In genomic region chr2:237464757-237465391, GRCh38 we compare ENCODE assay signal across 17 cellular contexts. TPM values are rescaled to one million over a fixed set of nuclear protein-coding genes. Genes with fewer than 3 reads are reported as not detected.
DNase-seq lines count a peak whose midpoint lies in the region; FAIRE-seq and TF ChIP-seq lines count a peak whose summit lies in the region.
"Had no signal": no experiment of that assay in that cellular context is flagged by ENCODE, and none has a peak within 500 bp of the region (broad histone marks: within the 10 kb centered on the region; RNA-seq: fewer than 3 reads in every experiment).

No MANE protein-coding gene starts in this region.

- H3K4me3 ChIP-seq in bronchial epithelial cell (ENCODE audit: low read depth, low read length) (no peak overlapping the region), trophoblast cell (ENCODE audit: low read depth, low read length) (peak overlapping the region; percentile 39), right atrium auricular region (no peak overlapping the region)
- H3K4me3 ChIP-seq: body of pancreas, hepatocyte had no signal

- H3K4ac ChIP-seq in trophoblast cell (ENCODE audit: low read depth, low read length) = no peak overlapping the region

- no peak overlapping the region for H3K14ac ChIP-seq in trophoblast cell (ENCODE audit: low read length)

- peak; percentile 89 for FAIRE-seq in bronchial epithelial cell (lab: Jason Lieb, UNC)
- FAIRE-seq: GM18507, kidney had no signal

- DNase-seq in ELR (ENCODE audit: low read depth) = peak; percentile 74
- DNase-seq in OCI-M1 (lab: John Stamatoyannopoulos, UW) = peak; percentile 4
- DNase-seq in bronchial epithelial cell (ENCODE audit: low read depth) = no peak
- no peak for DNase-seq in trophoblast cell
- no peak for DNase-seq in central memory CD4-positive, alpha-beta T cell
- DNase-seq in NK-92 (lab: John Stamatoyannopoulos, UW; ENCODE audit: unreplicated experiment) = no peak
- DNase-seq in right atrium auricular region (ENCODE audit: low spot score) = no peak
- DNase-seq: activated CD4-positive, alpha-beta T cell treated with anti-CD3 and anti-CD28 coated beads for 4 hours; body of pancreas; kidney; NCI-H1092; NCI-H82; SHP77; stimulated activated CD4-positive, alpha-beta T cell treated with anti-CD3 and anti-CD28 coated beads, Interleukin-1b, Interleukin-23, amount 100 ng/mL, for 48 hours had no signal

- no peak overlapping the region for H2AFZ ChIP-seq in trophoblast cell (ENCODE audit: insufficient read depth, low read length, poor library complexity)
- H2AFZ ChIP-seq: hepatocyte had no signal

- no peak overlapping the region for H4K91ac ChIP-seq in trophoblast cell (ENCODE audit: low read depth, low read length)

- no peak overlapping the region for H3K4me2 ChIP-seq in trophoblast cell (ENCODE audit: low read length)
- H3K4me2 ChIP-seq: hepatocyte had no signal

- H4K8ac ChIP-seq in trophoblast cell (ENCODE audit: low read depth, low read length) = no peak overlapping the region

- H3K9me3 ChIP-seq in trophoblast cell (ENCODE audit: insufficient read depth, low read depth, low read length) (peaks cover 2% of the 10 kb centered on the region), right atrium auricular region (no peaks in the 10 kb centered on the region)
- H3K9me3 ChIP-seq: body of pancreas had no signal

- no peaks in the 10 kb centered on the region for H3K27me3 ChIP-seq in bronchial epithelial cell (ENCODE audit: control insufficient read depth, insufficient read depth, low read length)
- H3K27me3 ChIP-seq in trophoblast cell (ENCODE audit: insufficient read depth, low read length) = no peaks in the 10 kb centered on the region
- H3K27me3 ChIP-seq in right atrium auricular region = no peaks in the 10 kb centered on the region
- H3K27me3 ChIP-seq: body of pancreas, hepatocyte had no signal

- peaks cover 0 to under 1% of the 10 kb centered on the region in 2 experiments for H3K4me1 ChIP-seq in trophoblast cell (ENCODE audit: control insufficient read depth in 1 of 2, insufficient read depth in 2 of 2, low read length in 2 of 2)
- no peaks in the 10 kb centered on the region for H3K4me1 ChIP-seq in right atrium auricular region
- H3K4me1 ChIP-seq: body of pancreas had no signal

- TF ChIP-seq CTCF in bronchial epithelial cell (IDR thresholded peaks at IDR 0.05; ENCODE audit: insufficient read depth, low read length, severe bottlenecking) (no peak), right atrium auricular region (IDR thresholded peaks at IDR 0.05) (no peak)

- no peak overlapping the region for H3K9ac ChIP-seq in trophoblast cell (ENCODE audit: low read length)

- H3K23ac ChIP-seq in trophoblast cell (ENCODE audit: low read length) = no peak overlapping the region

- no peak overlapping the region for H3K27ac ChIP-seq in trophoblast cell (ENCODE audit: low read depth, low read length)
- no peak overlapping the region for H3K27ac ChIP-seq in right atrium auricular region
- H3K27ac ChIP-seq: body of pancreas had no signal

- H3K18ac ChIP-seq in trophoblast cell (ENCODE audit: low read length) = no peak overlapping the region

- no peak overlapping the region for H2AK5ac ChIP-seq in trophoblast cell (ENCODE audit: low read length)

- no peak overlapping the region for H2BK120ac ChIP-seq in trophoblast cell (ENCODE audit: insufficient read depth, low read length, poor library complexity)

- no peak overlapping the region for H2BK12ac ChIP-seq in trophoblast cell (ENCODE audit: low read length)

- 100% methylated on average over 1 of the region's 8 CpGs for WGBS in trophoblast cell (ENCODE audit: extremely low coverage, insufficient coverage, insufficient read length)

- H2BK5ac ChIP-seq in trophoblast cell (ENCODE audit: low read depth, low read length, poor library complexity) = no peak overlapping the region

- H4K12ac ChIP-seq in trophoblast cell (ENCODE audit: low read depth, low read length) = no peak overlapping the region

- H3K79me1 ChIP-seq in trophoblast cell (ENCODE audit: low read length) = no peaks in the 10 kb centered on the region

- H3K79me2 ChIP-seq in trophoblast cell (ENCODE audit: control insufficient read depth, insufficient read depth, low read length, poor library complexity) = no peaks in the 10 kb centered on the region
- H3K79me2 ChIP-seq: hepatocyte had no signal

- H3K36me3 ChIP-seq in bronchial epithelial cell (ENCODE audit: control insufficient read depth, insufficient read depth, low read length) (no peaks in the 10 kb centered on the region), trophoblast cell (ENCODE audit: control insufficient read depth in 1 of 2, insufficient read depth in 2 of 2, low read length in 2 of 2) (no peaks in the 10 kb centered on the region), right atrium auricular region (no peaks in the 10 kb centered on the region)

RNA-seq across cellular contexts. Expression of gene MLPH, which starts 22.2 kb away (rescaled TPM):
- total RNA-seq in bronchial epithelial cell (6.6 and 14.7 TPM in 2 replicates), right atrium auricular region (100 to 1,000 TPM in 1 of 2 donors, 10 to 100 TPM in 1; 27.1 to 108 TPM)
- 3.8 and 4.1 TPM in 2 replicates for polyA plus RNA-seq in trophoblast cell (2013)
- polyA plus RNA-seq: CD14-positive monocyte had no signal

RNA-seq across cellular contexts. Expression of gene COL6A3, which starts 50.9 kb away (rescaled TPM):
- total RNA-seq in bronchial epithelial cell = 0.64 and 16.6 TPM in 2 replicates
- polyA plus RNA-seq in trophoblast cell (2013) = 81.7 and 90.1 TPM in 2 replicates
- total RNA-seq in right atrium auricular region = 100 to 1,000 TPM in 1 of 2 donors, 10 to 100 TPM in 1; 61.6 to 103 TPM
- polyA plus RNA-seq: CD14-positive monocyte had no signal

Comparison
In these comparisons a context has a peak if more than half of its experiments do, and no peak if none do; other contexts are left out.
1. DNase-seq: peak in ELR (single experiment) and OCI-M1 (single experiment); none in bronchial epithelial cell (single experiment), trophoblast cell (0 of 2), central memory CD4-positive, alpha-beta T cell (single experiment), NK-92 (single experiment) and right atrium auricular region (single experiment).